Comparison of ENCODE assay signal across 16 cellular contexts in genomic region chr13:79780240-79780639, GRCh38.
DNase-seq lines count a peak whose midpoint lies in the region; ATAC-seq, FAIRE-seq and TF ChIP-seq lines count a peak whose summit lies in the region.
"Had no signal": no experiment of that assay in that cellular context is flagged by ENCODE, and none has a peak within 500 bp of the region (broad histone marks: within the 10 kb centered on the region; RNA-seq: fewer than 3 reads in every experiment).

No MANE protein-coding gene starts in this region.

- H3K9me3 Mint-ChIP-seq in astrocyte (ENCODE audit: unreplicated experiment): no peaks in the 10 kb centered on the region
- no peaks in the 10 kb centered on the region for H3K9me3 Mint-ChIP-seq in stimulated activated memory B cell treated with anti-CD40 and anti-IgM and Interleukin-4, amounts not matched to agents 10 μg/mL and 1 μg/mL and 100 μg/mL, for 72 hours

- no peak for TF ChIP-seq CTCF in astrocyte (IDR thresholded peaks at IDR 0.05; ENCODE audit: insufficient read depth, low read depth, low read length)

- peak overlapping the region; percentile 90 for H3K27ac Mint-ChIP-seq in astrocyte (ENCODE audit: unreplicated experiment)
- no peak overlapping the region for H3K27ac Mint-ChIP-seq in stimulated activated memory B cell treated with anti-CD40 and anti-IgM and Interleukin-4, amounts not matched to agents 10 μg/mL and 1 μg/mL and 100 μg/mL, for 72 hours

- no peaks in the 10 kb centered on the region for H4K20me1 ChIP-seq in astrocyte (ENCODE audit: insufficient read depth, low read length)

- H3K4me1 ChIP-seq in ACC112 (ENCODE audit: control insufficient read depth, insufficient read depth, low read length, unreplicated experiment) (peaks cover 32% of the 10 kb centered on the region), astrocyte (ENCODE audit: insufficient read depth, low read length) (peaks cover 36% of the 10 kb centered on the region)
- H3K4me1 ChIP-seq: uterus had no signal

- DNase-seq in astrocyte (ENCODE audit: low read depth) (peak; percentile 29), kidney glomerular epithelial cell (lab: John Stamatoyannopoulos, UW) (peak; percentile 51), DMS 273 treated with DMSO at 0.1 percent for 48 hours (lab: John Stamatoyannopoulos, UW) (no peak)
- DNase-seq in stimulated activated CD4-positive, alpha-beta T cell treated with anti-CD3 and anti-CD28 coated beads, Interleukin-12 subunit alpha, Interleukin-12 subunit beta, amount 100 ng/mL, for 4 hours: no peak
- DNase-seq: ACHN; activated CD8-positive, alpha-beta memory T cell treated with anti-CD3 and anti-CD28 coated beads, Interleukin-2, amount 50 U/mL, for 4 hours; amniotic stem cell; effector CD8-positive, alpha-beta T cell; NCI-H1092 treated with DMSO at 0.1 percent for 48 hours had no signal

- no peaks in the 10 kb centered on the region for H3K9me3 ChIP-seq in astrocyte (ENCODE audit: insufficient read depth, low read depth, low read length)
- H3K9me3 ChIP-seq: uterus had no signal

- no peak overlapping the region for H3K9ac ChIP-seq in astrocyte (ENCODE audit: low read length)

- H2AFZ ChIP-seq in ACC112 (ENCODE audit: low read length, unreplicated experiment): peak overlapping the region; percentile 58
- peak overlapping the region; percentile 32 for H2AFZ ChIP-seq in astrocyte (ENCODE audit: low read depth, low read length)

- H3K4me3 Mint-ChIP-seq in astrocyte (ENCODE audit: unreplicated experiment): no peak overlapping the region
- H3K4me3 Mint-ChIP-seq in stimulated activated memory B cell treated with anti-CD40 and anti-IgM and Interleukin-4, amounts not matched to agents 10 μg/mL and 1 μg/mL and 100 μg/mL, for 72 hours: no peak overlapping the region

- no peak for FAIRE-seq in astrocyte (lab: Jason Lieb, UNC)
- FAIRE-seq: TTC549 had no signal

- peak overlapping the region; percentile 52 for H3K27ac ChIP-seq in ACC112 (ENCODE audit: low read depth, low read length)
- H3K27ac ChIP-seq in astrocyte (ENCODE audit: low read depth, low read length): no peak overlapping the region
- H3K27ac ChIP-seq: skin epidermis, uterus had no signal

- H3K4me3 ChIP-seq in ACC112 (ENCODE audit: low read depth, low read length): peak overlapping the region; percentile 65
- no peak overlapping the region for H3K4me3 ChIP-seq in astrocyte (ENCODE audit: insufficient read depth, low read depth, low read length)
- H3K4me3 ChIP-seq: skin epidermis, uterus had no signal

- H3K36me3 Mint-ChIP-seq in astrocyte (ENCODE audit: low read depth, unreplicated experiment): no peaks in the 10 kb centered on the region
- H3K36me3 Mint-ChIP-seq in stimulated activated memory B cell treated with anti-CD40 and anti-IgM and Interleukin-4, amounts not matched to agents 10 μg/mL and 1 μg/mL and 100 μg/mL, for 72 hours: no peaks in the 10 kb centered on the region

- H3K79me2 ChIP-seq in ACC112 (ENCODE audit: control insufficient read depth, insufficient read depth, low read length, unreplicated experiment): no peaks in the 10 kb centered on the region
- no peaks in the 10 kb centered on the region for H3K79me2 ChIP-seq in astrocyte (ENCODE audit: insufficient read depth, low read length)

- peak; percentile 67 for ATAC-seq in HG02798 (IDR thresholded peaks at IDR 0.05; ENCODE audit: poor library complexity, unreplicated experiment)
- ATAC-seq in GM21825 (IDR thresholded peaks at IDR 0.05; ENCODE audit: unreplicated experiment): no peak
- no peak for ATAC-seq in stimulated activated memory B cell treated with anti-CD40 and anti-IgM and Interleukin-4, amounts not matched to agents 10 μg/mL and 1 μg/mL and 100 μg/mL, for 72 hours

- H3K4me1 Mint-ChIP-seq in astrocyte (ENCODE audit: low read depth, unreplicated experiment): peaks cover 52% of the 10 kb centered on the region
- no peaks in the 10 kb centered on the region for H3K4me1 Mint-ChIP-seq in stimulated activated memory B cell treated with anti-CD40 and anti-IgM and Interleukin-4, amounts not matched to agents 10 μg/mL and 1 μg/mL and 100 μg/mL, for 72 hours

- no peaks in the 10 kb centered on the region for H3K27me3 Mint-ChIP-seq in astrocyte (ENCODE audit: low read depth, unreplicated experiment)
- H3K27me3 Mint-ChIP-seq in stimulated activated memory B cell treated with anti-CD40 and anti-IgM and Interleukin-4, amounts not matched to agents 10 μg/mL and 1 μg/mL and 100 μg/mL, for 72 hours: no peaks in the 10 kb centered on the region

- H3K4me2 ChIP-seq in astrocyte (ENCODE audit: low read length): peak overlapping the region; percentile 53

- H3K36me3 ChIP-seq in ACC112 (ENCODE audit: insufficient read depth, low read length) (no peaks in the 10 kb centered on the region), astrocyte (ENCODE audit: insufficient read depth, low read length) (no peaks in the 10 kb centered on the region)
- H3K36me3 ChIP-seq: uterus had no signal

- H3K27me3 ChIP-seq in ACC112 (ENCODE audit: insufficient read depth, low read length) (no peaks in the 10 kb centered on the region), astrocyte (ENCODE audit: insufficient read depth, low read length) (no peaks in the 10 kb centered on the region)
- H3K27me3 ChIP-seq: uterus had no signal

Comparison
In these comparisons a context has a peak if more than half of its experiments do, and no peak if none do; other contexts are left out.
1. DNase-seq: peak in astrocyte (single experiment) and kidney glomerular epithelial cell (single experiment); none in stimulated activated CD4-positive, alpha-beta T cell treated with anti-CD3 and anti-CD28 coated beads, Interleukin-12 subunit alpha, Interleukin-12 subunit beta, amount 100 ng/mL, for 4 hours (single experiment) and DMS 273 treated with DMSO at 0.1 percent for 48 hours (single experiment).